In the genomic region with DNA sequence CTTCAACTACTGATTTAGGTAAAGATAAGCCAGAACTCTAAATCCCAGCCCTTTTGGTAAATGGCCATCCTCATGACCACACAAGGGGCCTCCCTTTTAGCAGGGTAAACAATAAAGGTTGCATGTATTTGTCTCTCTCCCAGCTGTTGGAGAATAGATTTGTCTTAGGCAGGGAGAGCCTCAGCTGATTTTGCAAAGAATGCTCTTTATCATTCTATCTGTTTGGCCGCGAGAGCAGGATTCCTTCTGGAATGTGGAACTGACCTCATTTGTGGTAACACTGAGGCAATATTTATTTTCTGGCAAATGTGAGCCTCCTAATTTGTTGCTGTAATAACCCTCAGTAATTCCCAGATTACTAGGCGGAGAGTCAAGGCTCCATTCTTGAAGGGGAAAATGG, we compare ENCODE assay signal across 1 cellular context.
TF ChIP-seq lines count a peak whose summit lies in the region.

No MANE protein-coding gene starts in this region.

TF ChIP-seq in HepG2, 621 proteins besides CTCF, POLR2A, EP300 and RAD21 (continued from another document and continues in another):
- TF ChIP-seq, protein P1, sequence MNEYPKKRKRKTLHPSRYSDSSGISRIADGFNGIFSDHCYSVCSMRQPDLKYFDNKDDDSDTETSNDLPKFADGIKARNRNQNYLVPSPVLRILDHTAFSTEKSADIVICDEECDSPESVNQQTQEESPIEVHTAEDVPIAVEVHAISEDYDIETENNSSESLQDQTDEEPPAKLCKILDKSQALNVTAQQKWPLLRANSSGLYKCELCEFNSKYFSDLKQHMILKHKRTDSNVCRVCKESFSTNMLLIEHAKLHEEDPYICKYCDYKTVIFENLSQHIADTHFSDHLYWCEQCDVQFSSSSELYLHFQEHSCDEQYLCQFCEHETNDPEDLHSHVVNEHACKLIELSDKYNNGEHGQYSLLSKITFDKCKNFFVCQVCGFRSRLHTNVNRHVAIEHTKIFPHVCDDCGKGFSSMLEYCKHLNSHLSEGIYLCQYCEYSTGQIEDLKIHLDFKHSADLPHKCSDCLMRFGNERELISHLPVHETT (CRISPR knock-in tag; conservative IDR thresholded peaks at IDR 0.05) = no peak
- TF ChIP-seq, protein P2, sequence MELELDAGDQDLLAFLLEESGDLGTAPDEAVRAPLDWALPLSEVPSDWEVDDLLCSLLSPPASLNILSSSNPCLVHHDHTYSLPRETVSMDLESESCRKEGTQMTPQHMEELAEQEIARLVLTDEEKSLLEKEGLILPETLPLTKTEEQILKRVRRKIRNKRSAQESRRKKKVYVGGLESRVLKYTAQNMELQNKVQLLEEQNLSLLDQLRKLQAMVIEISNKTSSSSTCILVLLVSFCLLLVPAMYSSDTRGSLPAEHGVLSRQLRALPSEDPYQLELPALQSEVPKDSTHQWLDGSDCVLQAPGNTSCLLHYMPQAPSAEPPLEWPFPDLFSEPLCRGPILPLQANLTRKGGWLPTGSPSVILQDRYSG (CRISPR knock-in tag; IDR thresholded peaks at IDR 0.05) = no peak
- TF ChIP-seq NCOA1 (CRISPR knock-in tag; IDR thresholded peaks at IDR 0.05) = no peak
- TF ChIP-seq, protein P3, sequence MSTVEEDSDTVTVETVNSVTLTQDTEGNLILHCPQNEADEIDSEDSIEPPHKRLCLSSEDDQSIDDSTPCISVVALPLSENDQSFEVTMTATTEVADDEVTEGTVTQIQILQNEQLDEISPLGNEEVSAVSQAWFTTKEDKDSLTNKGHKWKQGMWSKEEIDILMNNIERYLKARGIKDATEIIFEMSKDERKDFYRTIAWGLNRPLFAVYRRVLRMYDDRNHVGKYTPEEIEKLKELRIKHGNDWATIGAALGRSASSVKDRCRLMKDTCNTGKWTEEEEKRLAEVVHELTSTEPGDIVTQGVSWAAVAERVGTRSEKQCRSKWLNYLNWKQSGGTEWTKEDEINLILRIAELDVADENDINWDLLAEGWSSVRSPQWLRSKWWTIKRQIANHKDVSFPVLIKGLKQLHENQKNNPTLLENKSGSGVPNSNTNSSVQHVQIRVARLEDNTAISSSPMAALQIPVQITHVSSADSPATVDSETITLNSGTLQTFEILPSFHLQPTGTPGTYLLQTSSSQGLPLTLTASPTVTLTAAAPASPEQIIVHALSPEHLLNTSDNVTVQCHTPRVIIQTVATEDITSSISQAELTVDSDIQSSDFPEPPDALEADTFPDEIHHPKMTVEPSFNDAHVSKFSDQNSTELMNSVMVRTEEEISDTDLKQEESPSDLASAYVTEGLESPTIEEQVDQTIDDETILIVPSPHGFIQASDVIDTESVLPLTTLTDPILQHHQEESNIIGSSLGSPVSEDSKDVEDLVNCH (CRISPR knock-in tag; IDR thresholded peaks at IDR 0.05) = no peak
- TF ChIP-seq MAZ (IDR thresholded peaks at IDR 0.05; ENCODE audit: borderline replicate concordance, low read depth, low read length) = no peak
- no peak for TF ChIP-seq MAZ (CRISPR knock-in tag; IDR thresholded peaks at IDR 0.05; ENCODE audit: low read depth)
- no peak for TF ChIP-seq ZIK1 (CRISPR knock-in tag; IDR thresholded peaks at IDR 0.05; ENCODE audit: borderline replicate concordance, low read depth)
- no peak for TF ChIP-seq ZSCAN9 (CRISPR knock-in tag; IDR thresholded peaks at IDR 0.05; ENCODE audit: borderline replicate concordance)
- no peak for TF ChIP-seq NAIF1 (CRISPR knock-in tag; IDR thresholded peaks at IDR 0.05; ENCODE audit: borderline replicate concordance)
- TF ChIP-seq CREM (IDR thresholded peaks at IDR 0.05) = no peak
- TF ChIP-seq CREM (CRISPR knock-in tag; IDR thresholded peaks at IDR 0.05) = no peak
- TF ChIP-seq, protein P4, sequence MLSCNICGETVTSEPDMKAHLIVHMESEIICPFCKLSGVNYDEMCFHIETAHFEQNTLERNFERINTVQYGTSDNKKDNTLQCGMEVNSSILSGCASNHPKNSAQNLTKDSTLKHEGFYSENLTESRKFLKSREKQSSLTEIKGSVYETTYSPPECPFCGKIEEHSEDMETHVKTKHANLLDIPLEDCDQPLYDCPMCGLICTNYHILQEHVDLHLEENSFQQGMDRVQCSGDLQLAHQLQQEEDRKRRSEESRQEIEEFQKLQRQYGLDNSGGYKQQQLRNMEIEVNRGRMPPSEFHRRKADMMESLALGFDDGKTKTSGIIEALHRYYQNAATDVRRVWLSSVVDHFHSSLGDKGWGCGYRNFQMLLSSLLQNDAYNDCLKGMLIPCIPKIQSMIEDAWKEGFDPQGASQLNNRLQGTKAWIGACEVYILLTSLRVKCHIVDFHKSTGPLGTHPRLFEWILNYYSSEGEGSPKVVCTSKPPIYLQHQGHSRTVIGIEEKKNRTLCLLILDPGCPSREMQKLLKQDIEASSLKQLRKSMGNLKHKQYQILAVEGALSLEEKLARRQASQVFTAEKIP (CRISPR knock-in tag; IDR thresholded peaks at IDR 0.05; ENCODE audit: borderline replicate concordance) = no peak
- 0 out of 2 replicates have a peak, but pooled peaks have one; percentile 31 for TF ChIP-seq MED1 (CRISPR knock-in tag; IDR thresholded peaks at IDR 0.05)
- TF ChIP-seq NPAS2 (CRISPR knock-in tag; IDR thresholded peaks at IDR 0.05; ENCODE audit: borderline replicate concordance) = no peak
- peak; percentile 47 for TF ChIP-seq TEAD3 (CRISPR knock-in tag; optimal IDR thresholded peaks at IDR 0.05; ENCODE audit: borderline replicate concordance)
- no peak for TF ChIP-seq ZNF557 (CRISPR knock-in tag; IDR thresholded peaks at IDR 0.05)
- no peak for TF ChIP-seq ARHGAP35 (CRISPR knock-in tag; IDR thresholded peaks at IDR 0.05; ENCODE audit: borderline replicate concordance)
- TF ChIP-seq NCOA5 (CRISPR knock-in tag; IDR thresholded peaks at IDR 0.05) = no peak
- TF ChIP-seq, protein P5, sequence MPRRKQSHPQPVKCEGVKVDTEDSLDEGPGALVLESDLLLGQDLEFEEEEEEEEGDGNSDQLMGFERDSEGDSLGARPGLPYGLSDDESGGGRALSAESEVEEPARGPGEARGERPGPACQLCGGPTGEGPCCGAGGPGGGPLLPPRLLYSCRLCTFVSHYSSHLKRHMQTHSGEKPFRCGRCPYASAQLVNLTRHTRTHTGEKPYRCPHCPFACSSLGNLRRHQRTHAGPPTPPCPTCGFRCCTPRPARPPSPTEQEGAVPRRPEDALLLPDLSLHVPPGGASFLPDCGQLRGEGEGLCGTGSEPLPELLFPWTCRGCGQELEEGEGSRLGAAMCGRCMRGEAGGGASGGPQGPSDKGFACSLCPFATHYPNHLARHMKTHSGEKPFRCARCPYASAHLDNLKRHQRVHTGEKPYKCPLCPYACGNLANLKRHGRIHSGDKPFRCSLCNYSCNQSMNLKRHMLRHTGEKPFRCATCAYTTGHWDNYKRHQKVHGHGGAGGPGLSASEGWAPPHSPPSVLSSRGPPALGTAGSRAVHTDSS (CRISPR knock-in tag; conservative IDR thresholded peaks at IDR 0.05) = no peak
- TF ChIP-seq, protein P6, sequence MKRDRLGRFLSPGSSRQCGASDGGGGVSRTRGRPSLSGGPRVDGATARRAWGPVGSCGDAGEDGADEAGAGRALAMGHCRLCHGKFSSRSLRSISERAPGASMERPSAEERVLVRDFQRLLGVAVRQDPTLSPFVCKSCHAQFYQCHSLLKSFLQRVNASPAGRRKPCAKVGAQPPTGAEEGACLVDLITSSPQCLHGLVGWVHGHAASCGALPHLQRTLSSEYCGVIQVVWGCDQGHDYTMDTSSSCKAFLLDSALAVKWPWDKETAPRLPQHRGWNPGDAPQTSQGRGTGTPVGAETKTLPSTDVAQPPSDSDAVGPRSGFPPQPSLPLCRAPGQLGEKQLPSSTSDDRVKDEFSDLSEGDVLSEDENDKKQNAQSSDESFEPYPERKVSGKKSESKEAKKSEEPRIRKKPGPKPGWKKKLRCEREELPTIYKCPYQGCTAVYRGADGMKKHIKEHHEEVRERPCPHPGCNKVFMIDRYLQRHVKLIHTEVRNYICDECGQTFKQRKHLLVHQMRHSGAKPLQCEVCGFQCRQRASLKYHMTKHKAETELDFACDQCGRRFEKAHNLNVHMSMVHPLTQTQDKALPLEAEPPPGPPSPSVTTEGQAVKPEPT (CRISPR knock-in tag; IDR thresholded peaks at IDR 0.05; ENCODE audit: low read depth) = no peak
- TF ChIP-seq ZNF333 (CRISPR knock-in tag; IDR thresholded peaks at IDR 0.05; ENCODE audit: borderline replicate concordance) = no peak
- TF ChIP-seq ZNF224 (CRISPR knock-in tag; IDR thresholded peaks at IDR 0.05) = no peak
- no peak for TF ChIP-seq SNAI1 (CRISPR knock-in tag; IDR thresholded peaks at IDR 0.05; ENCODE audit: borderline replicate concordance)
- no peak for TF ChIP-seq ZNF841 (CRISPR knock-in tag; IDR thresholded peaks at IDR 0.05; ENCODE audit: borderline replicate concordance)
- TF ChIP-seq ZKSCAN5 (CRISPR knock-in tag; IDR thresholded peaks at IDR 0.05) = no peak
- no peak; the same call in 1 of the 2 replicates for TF ChIP-seq FOXA3 (CRISPR knock-in tag; IDR thresholded peaks at IDR 0.05)
- TF ChIP-seq ZNF614 (CRISPR knock-in tag; IDR thresholded peaks at IDR 0.05; ENCODE audit: borderline replicate concordance) = no peak
- no peak for TF ChIP-seq ZBTB21 (CRISPR knock-in tag; IDR thresholded peaks at IDR 0.05)
- no peak for TF ChIP-seq ELF1 (CRISPR knock-in tag; IDR thresholded peaks at IDR 0.05)
- TF ChIP-seq ZNF12 (CRISPR knock-in tag; IDR thresholded peaks at IDR 0.05) = no peak
- TF ChIP-seq ZNF136 (CRISPR knock-in tag; IDR thresholded peaks at IDR 0.05; ENCODE audit: low read depth) = no peak
- TF ChIP-seq JARID2 (CRISPR knock-in tag; IDR thresholded peaks at IDR 0.05; ENCODE audit: insufficient replicate concordance) = no peak
- 0 out of 2 replicates have a peak, but pooled peaks have one; percentile 17 for TF ChIP-seq SAP130 (CRISPR knock-in tag; IDR thresholded peaks at IDR 0.05; ENCODE audit: low read depth)
- TF ChIP-seq SMARCE1 (IDR thresholded peaks at IDR 0.05; ENCODE audit: borderline replicate concordance) = no peak
- TF ChIP-seq, protein P7, sequence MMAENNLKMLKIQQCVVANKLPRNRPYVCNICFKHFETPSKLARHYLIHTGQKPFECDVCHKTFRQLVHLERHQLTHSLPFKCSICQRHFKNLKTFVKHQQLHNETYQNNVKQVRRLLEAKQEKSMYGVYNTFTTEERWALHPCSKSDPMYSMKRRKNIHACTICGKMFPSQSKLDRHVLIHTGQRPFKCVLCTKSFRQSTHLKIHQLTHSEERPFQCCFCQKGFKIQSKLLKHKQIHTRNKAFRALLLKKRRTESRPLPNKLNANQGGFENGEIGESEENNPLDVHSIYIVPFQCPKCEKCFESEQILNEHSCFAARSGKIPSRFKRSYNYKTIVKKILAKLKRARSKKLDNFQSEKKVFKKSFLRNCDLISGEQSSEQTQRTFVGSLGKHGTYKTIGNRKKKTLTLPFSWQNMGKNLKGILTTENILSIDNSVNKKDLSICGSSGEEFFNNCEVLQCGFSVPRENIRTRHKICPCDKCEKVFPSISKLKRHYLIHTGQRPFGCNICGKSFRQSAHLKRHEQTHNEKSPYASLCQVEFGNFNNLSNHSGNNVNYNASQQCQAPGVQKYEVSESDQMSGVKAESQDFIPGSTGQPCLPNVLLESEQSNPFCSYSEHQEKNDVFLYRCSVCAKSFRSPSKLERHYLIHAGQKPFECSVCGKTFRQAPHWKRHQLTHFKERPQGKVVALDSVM (CRISPR knock-in tag; IDR thresholded peaks at IDR 0.05) = no peak
- TF ChIP-seq, protein P8, sequence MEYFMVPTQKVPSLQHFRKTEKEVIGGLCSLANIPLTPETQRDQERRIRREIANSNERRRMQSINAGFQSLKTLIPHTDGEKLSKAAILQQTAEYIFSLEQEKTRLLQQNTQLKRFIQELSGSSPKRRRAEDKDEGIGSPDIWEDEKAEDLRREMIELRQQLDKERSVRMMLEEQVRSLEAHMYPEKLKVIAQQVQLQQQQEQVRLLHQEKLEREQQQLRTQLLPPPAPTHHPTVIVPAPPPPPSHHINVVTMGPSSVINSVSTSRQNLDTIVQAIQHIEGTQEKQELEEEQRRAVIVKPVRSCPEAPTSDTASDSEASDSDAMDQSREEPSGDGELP (IDR thresholded peaks at IDR 0.05; ENCODE audit: borderline replicate concordance, low read depth) = peak; percentile 84
- no peak for TF ChIP-seq ONECUT2 (CRISPR knock-in tag; IDR thresholded peaks at IDR 0.05)
- no peak for TF ChIP-seq KMT2B (CRISPR knock-in tag; IDR thresholded peaks at IDR 0.05)
- TF ChIP-seq CEBPB (IDR thresholded peaks at IDR 0.05; ENCODE audit: borderline replicate concordance, low read depth, low read length) = 0 out of 2 replicates have a peak, but pooled peaks have one; percentile 8
- no peak for TF ChIP-seq NFATC3 (CRISPR knock-in tag; IDR thresholded peaks at IDR 0.05)
- TF ChIP-seq, protein P9, sequence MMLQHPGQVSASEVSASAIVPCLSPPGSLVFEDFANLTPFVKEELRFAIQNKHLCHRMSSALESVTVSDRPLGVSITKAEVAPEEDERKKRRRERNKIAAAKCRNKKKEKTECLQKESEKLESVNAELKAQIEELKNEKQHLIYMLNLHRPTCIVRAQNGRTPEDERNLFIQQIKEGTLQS (CRISPR knock-in tag; IDR thresholded peaks at IDR 0.05) = peak; percentile 39; the same call in 1 of the 2 replicates
- TF ChIP-seq, protein P10, sequence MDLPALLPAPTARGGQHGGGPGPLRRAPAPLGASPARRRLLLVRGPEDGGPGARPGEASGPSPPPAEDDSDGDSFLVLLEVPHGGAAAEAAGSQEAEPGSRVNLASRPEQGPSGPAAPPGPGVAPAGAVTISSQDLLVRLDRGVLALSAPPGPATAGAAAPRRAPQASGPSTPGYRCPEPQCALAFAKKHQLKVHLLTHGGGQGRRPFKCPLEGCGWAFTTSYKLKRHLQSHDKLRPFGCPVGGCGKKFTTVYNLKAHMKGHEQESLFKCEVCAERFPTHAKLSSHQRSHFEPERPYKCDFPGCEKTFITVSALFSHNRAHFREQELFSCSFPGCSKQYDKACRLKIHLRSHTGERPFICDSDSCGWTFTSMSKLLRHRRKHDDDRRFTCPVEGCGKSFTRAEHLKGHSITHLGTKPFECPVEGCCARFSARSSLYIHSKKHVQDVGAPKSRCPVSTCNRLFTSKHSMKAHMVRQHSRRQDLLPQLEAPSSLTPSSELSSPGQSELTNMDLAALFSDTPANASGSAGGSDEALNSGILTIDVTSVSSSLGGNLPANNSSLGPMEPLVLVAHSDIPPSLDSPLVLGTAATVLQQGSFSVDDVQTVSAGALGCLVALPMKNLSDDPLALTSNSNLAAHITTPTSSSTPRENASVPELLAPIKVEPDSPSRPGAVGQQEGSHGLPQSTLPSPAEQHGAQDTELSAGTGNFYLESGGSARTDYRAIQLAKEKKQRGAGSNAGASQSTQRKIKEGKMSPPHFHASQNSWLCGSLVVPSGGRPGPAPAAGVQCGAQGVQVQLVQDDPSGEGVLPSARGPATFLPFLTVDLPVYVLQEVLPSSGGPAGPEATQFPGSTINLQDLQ (CRISPR knock-in tag; IDR thresholded peaks at IDR 0.05) = no peak
- TF ChIP-seq TAF1 (CRISPR knock-in tag; IDR thresholded peaks at IDR 0.05) = no peak
- TF ChIP-seq PAWR (CRISPR knock-in tag; IDR thresholded peaks at IDR 0.05; ENCODE audit: borderline replicate concordance) = no peak
- TF ChIP-seq ETV5 (CRISPR knock-in tag; IDR thresholded peaks at IDR 0.05; ENCODE audit: borderline replicate concordance) = no peak
- TF ChIP-seq PCBP2 (optimal IDR thresholded peaks at IDR 0.05; ENCODE audit: low read depth, low read length, poor library complexity, severe bottlenecking) = no peak
- TF ChIP-seq MTF1 (CRISPR knock-in tag; IDR thresholded peaks at IDR 0.05) = no peak
- no peak for TF ChIP-seq NONO (IDR thresholded peaks at IDR 0.05)
- no peak for TF ChIP-seq NONO (CRISPR knock-in tag; conservative IDR thresholded peaks at IDR 0.05)
- no peak for TF ChIP-seq ZNF605 (CRISPR knock-in tag; IDR thresholded peaks at IDR 0.05)
- no peak for TF ChIP-seq ZNF138 (CRISPR knock-in tag; IDR thresholded peaks at IDR 0.05; ENCODE audit: low read depth)
- TF ChIP-seq, protein P11, sequence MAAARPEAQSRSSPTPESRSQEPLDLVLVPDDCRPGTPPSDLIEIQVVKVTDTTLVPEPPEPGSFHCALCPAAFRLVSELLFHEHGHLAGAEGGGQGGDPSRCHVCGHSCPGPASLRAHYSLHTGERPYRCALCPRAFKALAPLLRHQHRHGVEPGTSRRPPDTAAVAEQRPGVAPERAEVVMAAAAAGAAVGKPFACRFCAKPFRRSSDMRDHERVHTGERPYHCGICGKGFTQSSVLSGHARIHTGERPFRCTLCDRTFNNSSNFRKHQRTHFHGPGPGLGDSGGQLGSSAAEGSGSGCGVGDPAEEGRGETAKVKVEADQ (CRISPR knock-in tag; IDR thresholded peaks at IDR 0.05; ENCODE audit: borderline replicate concordance) = no peak
